Comparison of ENCODE assay signal across 22 cellular contexts in the genomic region with DNA sequence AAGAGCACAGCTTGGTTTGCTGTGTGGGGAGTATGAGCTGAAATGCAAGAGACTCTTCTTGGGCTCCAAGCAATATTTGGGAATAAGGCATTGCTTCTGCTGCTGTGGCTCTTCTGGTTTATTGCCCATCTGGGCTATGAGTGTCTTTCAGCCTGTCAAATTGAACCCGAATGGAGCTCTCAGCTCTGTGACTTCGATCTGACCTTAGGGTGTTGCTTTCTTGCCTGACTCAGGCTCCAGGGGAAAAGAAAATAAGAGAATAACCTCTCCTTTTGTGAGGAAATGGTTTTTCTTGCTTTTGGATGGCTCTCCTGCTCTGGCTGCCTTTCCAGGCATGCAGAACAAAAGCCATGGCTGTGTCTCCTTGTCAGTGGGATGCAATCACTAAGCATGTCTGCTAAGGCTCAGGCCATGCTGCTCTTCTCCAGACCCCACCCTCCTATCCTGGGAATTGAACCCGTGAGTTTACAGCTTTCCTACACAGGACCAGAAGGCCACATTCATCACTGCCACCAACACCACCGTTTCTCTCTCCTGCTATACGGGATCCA.
A peak's percentile ranks its signal among the peaks of the same experiment; 100 is the strongest.
DNase-seq lines count a peak whose midpoint lies in the region; ATAC-seq and TF ChIP-seq lines count a peak whose summit lies in the region.
"Had no signal": no experiment of that assay in that cellular context is flagged by ENCODE, and none has a peak within 500 bp of the region (broad histone marks: within the 10 kb centered on the region; RNA-seq: fewer than 3 reads in every experiment).

No MANE protein-coding gene starts in this region.

- H3K4me1 Mint-ChIP-seq in T-helper 2 cell treated with Interferon-gamma antibody and Interleukin-4, amounts not matched to agents 5 μg/mL and 100 μg/mL, for 36 hours (ENCODE audit: low read depth): no peaks in the 10 kb centered on the region
- H3K4me1 Mint-ChIP-seq: CD8-positive, alpha-beta memory T cell had no signal

- H3K27ac ChIP-seq in aorta (ENCODE audit: low read depth in 1 of 2, low read length in 2 of 2): no peak overlapping the region
- H3K27ac ChIP-seq: C4-2B, HL-60, RWPE1, SJCRH30 had no signal

- H3K4me3 ChIP-seq in aorta (ENCODE audit: low read length in 2 of 2): no peak overlapping the region
- H3K4me3 ChIP-seq: SJCRH30 had no signal

- ATAC-seq in Right ventricle myocardium superior (ENCODE audit: poor library complexity) (peak; percentile 51), left cardiac atrium (peak; percentile 41 to 47), omental fat pad (ENCODE audit: low FRiP score) (peak; percentile 23), aorta (ENCODE audit: low FRiP score) (peak; percentile 71), HG02798 (IDR thresholded peaks at IDR 0.05; ENCODE audit: poor library complexity, unreplicated experiment) (no peak)
- ATAC-seq: HepG2 had no signal

- H3K27ac Mint-ChIP-seq in T-helper 2 cell treated with Interferon-gamma antibody and Interleukin-4, amounts not matched to agents 5 μg/mL and 100 μg/mL, for 36 hours: no peak overlapping the region
- H3K27ac Mint-ChIP-seq: CD8-positive, alpha-beta memory T cell had no signal

- no peaks in the 10 kb centered on the region for H3K36me3 ChIP-seq in aorta (ENCODE audit: control insufficient read depth in 1 of 2, insufficient read depth in 2 of 2, low read length in 1 of 2)
- H3K36me3 ChIP-seq: SJCRH30 had no signal

- peaks cover 18% of the 10 kb centered on the region for H3K9me3 Mint-ChIP-seq in T-helper 2 cell treated with Interferon-gamma antibody and Interleukin-4, amounts not matched to agents 5 μg/mL and 100 μg/mL, for 36 hours

- no peaks in the 10 kb centered on the region for H3K27me3 Mint-ChIP-seq in T-helper 2 cell treated with Interferon-gamma antibody and Interleukin-4, amounts not matched to agents 5 μg/mL and 100 μg/mL, for 36 hours (ENCODE audit: low read depth)
- H3K27me3 Mint-ChIP-seq: CD8-positive, alpha-beta memory T cell had no signal

- no peak for TF ChIP-seq CTCF in omental fat pad (IDR thresholded peaks at IDR 0.05)

- DNase-seq in Right ventricle myocardium superior (no peak), cardiac septum (ENCODE audit: low spot score) (no peak), left cardiac atrium (no peak), omental fat pad (ENCODE audit: low spot score) (no peak), aorta (no peak)
- DNase-seq in stimulated activated CD4-positive, alpha-beta T cell treated with anti-CD3 and anti-CD28 coated beads, Interleukin-4, amount 100 ng/mL, for 4 hours: no peak
- no peak for DNase-seq in T-helper 2 cell treated with Interferon-gamma antibody and Interleukin-4, amounts not matched to agents 5 μg/mL and 100 μg/mL, for 36 hours (ENCODE audit: low spot score)
- DNase-seq: CD8-positive, alpha-beta memory T cell; GF-D8; H7; KBM-7; NCI-H1092; NCI-H1436; NCI-H187 treated with DMSO at 0.1 percent for 48 hours; NCI-H2107; NCI-H69; SJCRH30 had no signal

- WGBS in aorta, 2 donors: 68 to 71% methylated on average over 5 of the region's 5 CpGs

- no peaks in the 10 kb centered on the region for H3K36me3 Mint-ChIP-seq in T-helper 2 cell treated with Interferon-gamma antibody and Interleukin-4, amounts not matched to agents 5 μg/mL and 100 μg/mL, for 36 hours (ENCODE audit: low read depth)
- H3K36me3 Mint-ChIP-seq: CD8-positive, alpha-beta memory T cell had no signal

- H3K9me3 ChIP-seq in aorta (ENCODE audit: control insufficient read depth, low read length): no peaks in the 10 kb centered on the region
- H3K9me3 ChIP-seq: SJCRH30 had no signal

- no peaks in the 10 kb centered on the region for H3K4me1 ChIP-seq in aorta (ENCODE audit: control insufficient read depth in 1 of 2, insufficient read depth in 2 of 2, low read length in 2 of 2)
- H3K4me1 ChIP-seq: SJCRH30 had no signal

- no peak overlapping the region for H3K4me3 Mint-ChIP-seq in T-helper 2 cell treated with Interferon-gamma antibody and Interleukin-4, amounts not matched to agents 5 μg/mL and 100 μg/mL, for 36 hours
- H3K4me3 Mint-ChIP-seq: CD8-positive, alpha-beta memory T cell had no signal

- intact Hi-C loops in Right ventricle myocardium superior (cut with DNase I): no loop called here
- intact Hi-C loops in cardiac septum (cut with DNase I): no loop called here
- intact Hi-C loops in left cardiac atrium (cut with DNase I): no loop called here
- intact Hi-C loops in aorta (cut with DNase I): no loop called here

- no peaks in the 10 kb centered on the region for H3K27me3 ChIP-seq in aorta (ENCODE audit: control insufficient read depth in 1 of 2, insufficient read depth in 2 of 2, low read length in 1 of 2)
- H3K27me3 ChIP-seq: SJCRH30 had no signal
